9 cellular contexts compared by ENCODE assay signal in genomic region chr2:191691016-191691725, GRCh38. TPM values are rescaled to one million over a fixed set of nuclear protein-coding genes. Genes with fewer than 3 reads are reported as not detected.
DNase-seq lines count a peak whose midpoint lies in the region; ATAC-seq and TF ChIP-seq lines count a peak whose summit lies in the region.
"Had no signal": no experiment of that assay in that cellular context is flagged by ENCODE, and none has a peak within 500 bp of the region (broad histone marks: within the 10 kb centered on the region; RNA-seq: fewer than 3 reads in every experiment).

No MANE protein-coding gene starts in this region.

- WGBS in heart left ventricle, 4 donors: 18 to 25% (median 22%) methylated on average over 5 of the region's 5 CpGs

- H3K4me3 ChIP-seq in OCI-LY1 (ENCODE audit: low read depth, low read length, poor library complexity, severe bottlenecking) (no peak overlapping the region), heart left ventricle (no peak overlapping the region)
- H3K4me3 ChIP-seq: BLaER1 had no signal

- peaks cover 16% of the 10 kb centered on the region for H3K36me3 Mint-ChIP-seq in activated naive CD8-positive, alpha-beta T cell treated with anti-CD3 and anti-CD28 coated beads, Interleukin-2, amount 10 ng/mL, durations not matched to agents 7 days and 5 days

- H3K4me1 ChIP-seq in OCI-LY1 (ENCODE audit: insufficient read depth, low read length, severe bottlenecking) (no peaks in the 10 kb centered on the region), heart left ventricle (peaks cover 0 to 23% (median 4%) of the 10 kb centered on the region in 12 donors)
- H3K4me1 ChIP-seq: BLaER1 had no signal

- H3K9me3 ChIP-seq in OCI-LY1 (ENCODE audit: low read length) (no peaks in the 10 kb centered on the region), heart left ventricle (no peaks in the 10 kb centered on the region)
- H3K9me3 ChIP-seq: BLaER1 had no signal

- no peaks in the 10 kb centered on the region for H4K20me1 ChIP-seq in OCI-LY1 (ENCODE audit: insufficient read depth, low read length)
- H4K20me1 ChIP-seq: BLaER1 had no signal

- intact Hi-C loops in heart left ventricle (cut with DNase I) (loop anchor here in 9 of 10 donors (1.0 to 5.0 kb wide), 5 partner anchors 124 to 136 kb away; no protein-coding TSS in a partner anchor), sciatic nerve (cut with DNase I) (no loop called here)

- no peak overlapping the region for H3K27ac Mint-ChIP-seq in activated naive CD8-positive, alpha-beta T cell treated with anti-CD3 and anti-CD28 coated beads, Interleukin-2, amount 10 ng/mL, durations not matched to agents 7 days and 5 days

- no peak overlapping the region for H3K9ac ChIP-seq in OCI-LY1 (ENCODE audit: low read length)
- H3K9ac ChIP-seq: BLaER1 had no signal

- H2AFZ ChIP-seq in OCI-LY1 (ENCODE audit: low read length): no peak overlapping the region

- TF ChIP-seq CTCF in OCI-LY1 (IDR thresholded peaks at IDR 0.05; ENCODE audit: low read length): peak; percentile 91
- TF ChIP-seq CTCF in heart left ventricle (IDR thresholded peaks at IDR 0.05): peak; percentile 50 to 86 (median 72)

- H3K9me2 ChIP-seq in OCI-LY1 (ENCODE audit: low read depth, low read length): no peaks in the 10 kb centered on the region

- H3K27me3 Mint-ChIP-seq in activated naive CD8-positive, alpha-beta T cell treated with anti-CD3 and anti-CD28 coated beads, Interleukin-2, amount 10 ng/mL, durations not matched to agents 7 days and 5 days: no peaks in the 10 kb centered on the region

- H3K4me1 Mint-ChIP-seq in activated naive CD8-positive, alpha-beta T cell treated with anti-CD3 and anti-CD28 coated beads, Interleukin-2, amount 10 ng/mL, durations not matched to agents 7 days and 5 days: peaks cover 8% of the 10 kb centered on the region

- H3K9me3 Mint-ChIP-seq in activated naive CD8-positive, alpha-beta T cell treated with anti-CD3 and anti-CD28 coated beads, Interleukin-2, amount 10 ng/mL, durations not matched to agents 7 days and 5 days: no peaks in the 10 kb centered on the region

- DNase-seq in NCI-H1105 treated with DMSO at 0.1 percent for 48 hours (lab: John Stamatoyannopoulos, UW) (peak; percentile 47), NCI-H1105 (lab: John Stamatoyannopoulos, UW) (no peak), heart left ventricle (peak in 2 of 5 donors; percentile 30 to 35), sciatic nerve (ENCODE audit: low spot score) (no peak)
- DNase-seq in activated naive CD8-positive, alpha-beta T cell treated with anti-CD3 and anti-CD28 coated beads, Interleukin-2, amount 10 ng/mL, durations not matched to agents 7 days and 5 days: no peak

- no peaks in the 10 kb centered on the region for H3K79me2 ChIP-seq in OCI-LY1 (ENCODE audit: insufficient read depth, low read length)

- no peaks in the 10 kb centered on the region; the same call in 1 of the 2 replicates for H3F3A ChIP-seq in OCI-LY1 (ENCODE audit: insufficient read depth, low read length)

- peak; percentile 43 for ATAC-seq in GM19463 (IDR thresholded peaks at IDR 0.05; ENCODE audit: unreplicated experiment)
- ATAC-seq in HG03457 (IDR thresholded peaks at IDR 0.05; ENCODE audit: unreplicated experiment): peak; percentile 61
- peak; percentile 77 for ATAC-seq in activated naive CD8-positive, alpha-beta T cell treated with anti-CD3 and anti-CD28 coated beads, Interleukin-2, amount 10 ng/mL, durations not matched to agents 7 days and 5 days (ENCODE audit: low read depth)
- peak; percentile 64 to 84 (median 74) for ATAC-seq in heart left ventricle
- ATAC-seq in sciatic nerve: peak; percentile 88

- peaks cover 26% of the 10 kb centered on the region for H3K36me3 ChIP-seq in OCI-LY1 (ENCODE audit: insufficient read depth, low read length)
- H3K36me3 ChIP-seq in heart left ventricle: peaks cover 0 to 32% (median 5%) of the 10 kb centered on the region in 9 donors
- H3K36me3 ChIP-seq: BLaER1 had no signal

- H3K4me3 Mint-ChIP-seq in activated naive CD8-positive, alpha-beta T cell treated with anti-CD3 and anti-CD28 coated beads, Interleukin-2, amount 10 ng/mL, durations not matched to agents 7 days and 5 days: no peak overlapping the region

- no peak overlapping the region for H3K4me2 ChIP-seq in OCI-LY1 (ENCODE audit: low read length)
- H3K4me2 ChIP-seq: BLaER1 had no signal

- no peaks in the 10 kb centered on the region for H3K27me3 ChIP-seq in OCI-LY1 (ENCODE audit: insufficient read depth, low read length)
- H3K27me3 ChIP-seq in heart left ventricle: peaks cover 0 to 6% (median 0%) of the 10 kb centered on the region in 9 donors
- H3K27me3 ChIP-seq: BLaER1 had no signal

- TF ChIP-seq POLR2A in heart left ventricle (IDR thresholded peaks at IDR 0.05): no peak

- POLR2A ChIA-PET in activated naive CD8-positive, alpha-beta T cell treated with anti-CD3 and anti-CD28 coated beads, Interleukin-2, amount 10 ng/mL, durations not matched to agents 7 days and 5 days (lab: Charles Lee): interaction anchor here (0.8 to 1.7 kb wide), 7 partner anchors 10 to 124 kb away, joined by 3 to 11 read pairs (median 3); partner anchors contain the start of gene NABP1

- H3K27ac ChIP-seq in OCI-LY1 (ENCODE audit: low read depth, low read length, poor library complexity, severe bottlenecking): no peak overlapping the region
- H3K27ac ChIP-seq in heart left ventricle: no peak overlapping the region
- H3K27ac ChIP-seq: BLaER1 had no signal

RNA-seq across cellular contexts. Expression of gene NABP1, which starts 13.2 kb away (rescaled TPM):
- 10 to 100 TPM; 72.6 to 75.9 TPM for total RNA-seq in activated naive CD8-positive, alpha-beta T cell treated with anti-CD3 and anti-CD28 coated beads, Interleukin-2, amount 10 ng/mL, durations not matched to agents 7 days and 5 days
- total RNA-seq in heart left ventricle (10 to 100 TPM in 2 of 9 donors, 1 to 10 TPM in 7; 1.5 to 36.3 (median 3.3) TPM), sciatic nerve (64.3 TPM)
- 1 to 10 TPM; 1.6 to 4.5 TPM for polyA plus RNA-seq in heart left ventricle
